ENCODE assay signal across 1 cellular context in genomic region chr1:12555411-12556367, GRCh38.
A peak's percentile ranks its signal among the peaks of the same experiment; 100 is the strongest.
TF ChIP-seq lines count a peak whose summit lies in the region.

No MANE protein-coding gene starts in this region.

TF ChIP-seq in K562, 482 proteins besides CTCF, POLR2A, EP300 and RAD21 (continued from another document):
- TF ChIP-seq DIDO1 (tag; IDR thresholded peaks at IDR 0.05; ENCODE audit: low read depth) (no peak), NFATC3 (IDR thresholded peaks at IDR 0.05) (no peak), SMARCC2 (IDR thresholded peaks at IDR 0.05; ENCODE audit: low read depth) (no peak), CEBPB (tag; IDR thresholded peaks at IDR 0.05) (peak; percentile 87), ZBTB11 (CRISPR knock-in tag; IDR thresholded peaks at IDR 0.05) (no peak), SNRNP70 (optimal IDR thresholded peaks at IDR 0.05; ENCODE audit: low read depth, low read length) (no peak), KDM1A (IDR thresholded peaks at IDR 0.05) (peak in 1 of 2 experiments; percentile 59; a peak in 2 of 4 replicates)
TF ChIP-seq in K562: peak in this region for 8.
